12 cellular contexts compared by ENCODE assay signal in the genomic region with DNA sequence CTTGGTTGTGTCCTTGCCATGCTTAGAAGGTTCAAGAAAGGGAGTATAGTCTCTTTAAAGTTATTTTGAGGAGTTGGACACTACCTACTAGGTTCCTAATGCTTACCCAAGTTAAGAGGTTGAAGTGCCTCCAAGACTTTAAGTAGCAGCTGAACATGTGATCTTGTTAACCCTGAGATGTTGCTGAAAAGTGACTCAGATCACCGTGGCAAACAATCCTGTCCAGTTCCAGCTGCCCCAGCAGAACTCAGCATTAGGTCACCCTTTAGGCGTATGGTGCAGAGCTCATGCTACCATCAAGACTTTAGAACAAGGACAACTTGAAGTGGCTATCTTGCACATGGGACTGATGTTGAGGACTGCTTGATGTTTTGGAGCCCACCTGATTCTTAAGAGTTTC. TPM values are rescaled to one million over a fixed set of nuclear protein-coding genes. Genes with fewer than 3 reads are reported as not detected.
DNase-seq lines count a peak whose midpoint lies in the region; FAIRE-seq and TF ChIP-seq lines count a peak whose summit lies in the region.
"Had no signal": no experiment of that assay in that cellular context is flagged by ENCODE, and none has a peak within 500 bp of the region (broad histone marks: within the 10 kb centered on the region; RNA-seq: fewer than 3 reads in every experiment).

No MANE protein-coding gene starts in this region.

- no peaks in the 10 kb centered on the region for H3K27me3 ChIP-seq in fibroblast of lung (ENCODE audit: control insufficient read depth, insufficient read depth, low read length)

- no peaks in the 10 kb centered on the region for H4K20me1 ChIP-seq in fibroblast of lung (ENCODE audit: control insufficient read depth, extremely low read depth, insufficient read depth, low read length)

- H3K4me3 Mint-ChIP-seq in osteocyte (ENCODE audit: unreplicated experiment) = no peak overlapping the region
- H3K4me3 Mint-ChIP-seq: activated CD4-positive, alpha-beta memory T cell treated with anti-CD3 and anti-CD28 coated beads, Interleukin-2, amount 10 ng/mL, durations not matched to agents 7 days and 5 days; CD8-positive, alpha-beta memory T cell had no signal

- H3K27ac Mint-ChIP-seq in osteocyte (ENCODE audit: unreplicated experiment) = peak overlapping the region; percentile 64
- H3K27ac Mint-ChIP-seq: activated CD4-positive, alpha-beta memory T cell treated with anti-CD3 and anti-CD28 coated beads, Interleukin-2, amount 10 ng/mL, durations not matched to agents 7 days and 5 days; CD8-positive, alpha-beta memory T cell had no signal

- peak; percentile 87 for FAIRE-seq in RCC 7860 (lab: Jason Lieb, UNC)

- TF ChIP-seq CTCF in fibroblast of lung (conservative IDR thresholded peaks at IDR 0.05 in 1 of 2, IDR thresholded peaks at IDR 0.05 in 1 of 2; ENCODE audit: low read depth in 1 of 2, low read length in 2 of 2) (no peak), osteocyte (IDR thresholded peaks at IDR 0.05) (no peak)

- H3K27me3 Mint-ChIP-seq in osteocyte (ENCODE audit: unreplicated experiment) = no peaks in the 10 kb centered on the region
- H3K27me3 Mint-ChIP-seq: activated CD4-positive, alpha-beta memory T cell treated with anti-CD3 and anti-CD28 coated beads, Interleukin-2, amount 10 ng/mL, durations not matched to agents 7 days and 5 days had no signal

- no peaks in the 10 kb centered on the region for H3K9me3 Mint-ChIP-seq in osteocyte (ENCODE audit: unreplicated experiment)

- H3K4me3 ChIP-seq in fibroblast of lung (replicated peaks in 1 of 4; ENCODE audit: control extremely low read depth in 1 of 4, insufficient read depth in 1 of 4, low read depth in 3 of 4, low read length in 4 of 4) = no peak overlapping the region
- H3K4me3 ChIP-seq: SK-N-MC had no signal

- H3K9me3 ChIP-seq in fibroblast of lung (ENCODE audit: control insufficient read depth, insufficient read depth, low read depth, low read length) = no peaks in the 10 kb centered on the region

- H3K79me2 ChIP-seq in fibroblast of lung (ENCODE audit: control insufficient read depth, insufficient read depth, low read length) = peaks cover 18% of the 10 kb centered on the region

- H3K4me1 ChIP-seq in fibroblast of lung (ENCODE audit: control insufficient read depth, extremely low read depth, insufficient read depth, low read length) = peaks cover 14% of the 10 kb centered on the region

- H3K36me3 Mint-ChIP-seq in osteocyte (ENCODE audit: unreplicated experiment) = no peaks in the 10 kb centered on the region
- H3K36me3 Mint-ChIP-seq: CD8-positive, alpha-beta memory T cell had no signal

- no peaks in the 10 kb centered on the region for H3K36me3 ChIP-seq in fibroblast of lung (ENCODE audit: control insufficient read depth, insufficient read depth, low read length)

- no peak overlapping the region for H3K9ac ChIP-seq in fibroblast of lung (ENCODE audit: insufficient read depth, low read length)

- H2AFZ ChIP-seq in fibroblast of lung (ENCODE audit: low read length) = no peak overlapping the region

- H3K4me2 ChIP-seq in fibroblast of lung (ENCODE audit: extremely low read depth, insufficient read depth, low read length) = peak overlapping the region; percentile 32

- peaks cover 69% of the 10 kb centered on the region for H3K4me1 Mint-ChIP-seq in osteocyte (ENCODE audit: unreplicated experiment)
- H3K4me1 Mint-ChIP-seq: activated CD4-positive, alpha-beta memory T cell treated with anti-CD3 and anti-CD28 coated beads, Interleukin-2, amount 10 ng/mL, durations not matched to agents 7 days and 5 days; CD8-positive, alpha-beta memory T cell had no signal

- DNase-seq in Daoy (ENCODE audit: low read depth) (peak; percentile 82), RCC 7860 (ENCODE audit: low spot score) (peak; percentile 80), fibroblast of lung (ENCODE audit: low read depth in 2 of 2) (peak; percentile 82 to 85), osteocyte (ENCODE audit: extremely low spot score, unreplicated experiment) (no peak), nucleus accumbens (lab: John Stamatoyannopoulos, UW) (no peak), T-helper 9 cell (no peak), NCI-H510A (lab: John Stamatoyannopoulos, UW) (no peak), NCI-H2227 (lab: John Stamatoyannopoulos, UW; ENCODE audit: unreplicated experiment) (no peak)
- DNase-seq: activated CD4-positive, alpha-beta memory T cell treated with anti-CD3 and anti-CD28 coated beads, Interleukin-2, amount 10 ng/mL, durations not matched to agents 7 days and 5 days; CD8-positive, alpha-beta memory T cell; NCI-H2171 had no signal

- H3K27ac ChIP-seq in fibroblast of lung (ENCODE audit: insufficient read depth, low read length) = peak overlapping the region; percentile 57
- H3K27ac ChIP-seq: SK-N-MC had no signal

RNA-seq across cellular contexts. Expression of a gene that starts 22.5 kb away (rescaled TPM):
- 15.7 and 20.6 TPM in 2 replicates for total RNA-seq in Daoy (2014; rRNA removed; shearing (Covaris generic))
- total RNA-seq in fibroblast of lung (19.5 and 27.4 TPM in 2 replicates), osteocyte (55.0 and 57.3 TPM in 2 replicates)
- 6.0 and 6.3 TPM in 2 replicates for polyA plus RNA-seq in fibroblast of lung
- polyA plus RNA-seq in fibroblast of lung (2012) = 5.3 and 7.5 TPM in 2 replicates
- polyA minus RNA-seq in fibroblast of lung (ENCODE audit: low replicate concordance) = 34.8 and 37.5 TPM in 2 replicates
- polyA plus RNA-seq: CD8-positive, alpha-beta memory T cell had no signal

Comparison
In these comparisons a context has a peak if more than half of its experiments do, and no peak if none do; other contexts are left out.
1. DNase-seq: peak in Daoy (single experiment), RCC 7860 (single experiment) and fibroblast of lung (2 of 2); none in osteocyte (single experiment), nucleus accumbens (0 of 56), T-helper 9 cell (single experiment), NCI-H510A (single experiment) and NCI-H2227 (single experiment).